1 cellular context compared by ENCODE assay signal in genomic region chr10:59175538-59176240, GRCh38.
TF ChIP-seq lines count a peak whose summit lies in the region.

No MANE protein-coding gene starts in this region.

TF ChIP-seq in HEK293, 187 proteins besides CTCF, POLR2A, EP300 and RAD21 (continued from another document):
- TF ChIP-seq AEBP2 (tag by site-specific recombination; IDR thresholded peaks at IDR 0.05; ENCODE audit: borderline replicate concordance) (no peak), GFI1B (tag by site-specific recombination; IDR thresholded peaks at IDR 0.05) (no peak), ZNF561 (tag by site-specific recombination; IDR thresholded peaks at IDR 0.05; ENCODE audit: borderline replicate concordance) (no peak)
